In genomic region chr1:184806296-184806721, GRCh38 we compare ENCODE assay signal across 1 cellular context.
TF ChIP-seq lines count a peak whose summit lies in the region.

No MANE protein-coding gene starts in this region.

TF ChIP-seq in K562, 482 proteins besides CTCF, POLR2A, EP300 and RAD21 (continued from another document and continues in another):
- 0 out of 4 replicates have a peak, but pooled peaks of 1 of the 2 experiments have one; percentile 34 for TF ChIP-seq BCLAF1 (IDR thresholded peaks at IDR 0.05; ENCODE audit: borderline replicate concordance in 1 of 2, control insufficient read depth in 1 of 2, low read depth in 2 of 2, low read length in 1 of 2)
- TF ChIP-seq ATF3 (IDR thresholded peaks at IDR 0.05), result peak; percentile 49
- no peak for TF ChIP-seq ATF3 (CRISPR knock-in tag; conservative IDR thresholded peaks at IDR 0.05)
- TF ChIP-seq HMBOX1 (IDR thresholded peaks at IDR 0.05), result peak; percentile 93
- TF ChIP-seq ATF1 (CRISPR knock-in tag; IDR thresholded peaks at IDR 0.05), result no peak
- TF ChIP-seq ATF1 (tag; IDR thresholded peaks at IDR 0.05), result peak; percentile 39
- peak; percentile 77 for TF ChIP-seq MEIS2 (IDR thresholded peaks at IDR 0.05; ENCODE audit: partially characterized antibody)
- TF ChIP-seq ZFP91 (CRISPR knock-in tag; IDR thresholded peaks at IDR 0.05), result peak; percentile 84
- 0 out of 2 replicates have a peak, but pooled peaks have one; percentile 31 for TF ChIP-seq FOSL1 (tag; conservative IDR thresholded peaks at IDR 0.05)
- 0 out of 2 replicates have a peak, but pooled peaks have one; percentile 22 for TF ChIP-seq MTA1 (IDR thresholded peaks at IDR 0.05; ENCODE audit: borderline replicate concordance)
- 0 out of 2 replicates have a peak, but pooled peaks have one; percentile 17 for TF ChIP-seq GABPB1 (CRISPR knock-in tag; IDR thresholded peaks at IDR 0.05)
- TF ChIP-seq SMAD4 (CRISPR knock-in tag; conservative IDR thresholded peaks at IDR 0.05), result peak; percentile 14
- no peak for TF ChIP-seq CBX8 (IDR thresholded peaks at IDR 0.05; ENCODE audit: borderline replicate concordance, extremely low read depth, low read depth, low read length, poor library complexity, severe bottlenecking)
- TF ChIP-seq PBX2 (CRISPR knock-in tag; IDR thresholded peaks at IDR 0.05; ENCODE audit: low read depth), result no peak
- peak; percentile 54; the same call in 1 of the 2 replicates for TF ChIP-seq PBX2 (tag; conservative IDR thresholded peaks at IDR 0.05; ENCODE audit: low read depth)
- TF ChIP-seq KLF6 (CRISPR knock-in tag; IDR thresholded peaks at IDR 0.05; ENCODE audit: borderline replicate concordance), result no peak
- peak; percentile 79 for TF ChIP-seq TAL1 (IDR thresholded peaks at IDR 0.05)
- TF ChIP-seq NR2C1 (IDR thresholded peaks at IDR 0.05), result peak; percentile 39; the same call in 1 of the 2 replicates
- TF ChIP-seq NR2C1 (tag; IDR thresholded peaks at IDR 0.05), result no peak
- TF ChIP-seq PCBP1 (IDR thresholded peaks at IDR 0.05; ENCODE audit: low read depth, low read length, poor library complexity, severe bottlenecking), result no peak
- TF ChIP-seq MTA2 (IDR thresholded peaks at IDR 0.05; ENCODE audit: low read depth), result peak; percentile 63; the same call in 1 of the 2 replicates
- TF ChIP-seq CREM (IDR thresholded peaks at IDR 0.05; ENCODE audit: low read depth), result peak; percentile 91
- TF ChIP-seq PPARD (CRISPR knock-in tag; IDR thresholded peaks at IDR 0.05), result no peak
- TF ChIP-seq MITF (IDR thresholded peaks at IDR 0.05), result peak; percentile 68
- TF ChIP-seq JUN (IDR thresholded peaks at IDR 0.05; ENCODE audit: borderline replicate concordance, low read depth, low read length), result peak; percentile 49; the same call in 1 of the 2 replicates
- no peak for TF ChIP-seq JUN (CRISPR knock-in tag; IDR thresholded peaks at IDR 0.05; ENCODE audit: borderline replicate concordance)
- TF ChIP-seq JUND (IDR thresholded peaks at IDR 0.05; ENCODE audit: borderline replicate concordance, low read depth, low read length), result peak; percentile 67
- TF ChIP-seq JUND (tag; IDR thresholded peaks at IDR 0.05; ENCODE audit: borderline replicate concordance, low read depth, low read length), result peak; percentile 73; the same call in 1 of the 3 replicates
- TF ChIP-seq ZBED1 (IDR thresholded peaks at IDR 0.05), result 0 out of 2 replicates have a peak, but pooled peaks have one; percentile 32
- TF ChIP-seq ARID1B (IDR thresholded peaks at IDR 0.05), result peak; percentile 91
- TF ChIP-seq FOXK2 (conservative IDR thresholded peaks at IDR 0.05 in 1 of 2, IDR thresholded peaks at IDR 0.05 in 1 of 2; ENCODE audit: low read depth in 2 of 2), result 0 out of 4 replicates have a peak, but pooled peaks have one; percentile 22 to 24
- peak; percentile 65; the same call in 1 of the 2 replicates for TF ChIP-seq PML (IDR thresholded peaks at IDR 0.05; ENCODE audit: low read length)
- peak; percentile 28; the same call in 1 of the 2 replicates for TF ChIP-seq NCOA1 (IDR thresholded peaks at IDR 0.05; ENCODE audit: low read depth)
- TF ChIP-seq TAF15 (IDR thresholded peaks at IDR 0.05; ENCODE audit: low read depth, low read length), result no peak
- TF ChIP-seq FUS (optimal IDR thresholded peaks at IDR 0.05; ENCODE audit: low read depth, low read length), result no peak
- TF ChIP-seq TOE1 (IDR thresholded peaks at IDR 0.05; ENCODE audit: borderline replicate concordance), result no peak; the same call in 1 of the 2 replicates
- peak; percentile 26; the same call in 1 of the 2 replicates for TF ChIP-seq TOE1 (CRISPR knock-in tag; IDR thresholded peaks at IDR 0.05; ENCODE audit: borderline replicate concordance, low read depth)
- TF ChIP-seq NCOR1 (IDR thresholded peaks at IDR 0.05), result peak; percentile 56
- no peak for TF ChIP-seq GTF2F1 (IDR thresholded peaks at IDR 0.05; ENCODE audit: low read depth, low read length)
- peak; percentile 42; the same call in 1 of the 2 replicates for TF ChIP-seq POLR2AphosphoS5 (IDR thresholded peaks at IDR 0.05; ENCODE audit: control insufficient read depth, insufficient read depth, low read depth, low read length)
- 0 out of 2 replicates have a peak, but pooled peaks have one; percentile 55 for TF ChIP-seq HDAC2 (IDR thresholded peaks at IDR 0.05)
- TF ChIP-seq SRSF3 (IDR thresholded peaks at IDR 0.05; ENCODE audit: insufficient read depth, low read length), result no peak
- TF ChIP-seq SPI1 (IDR thresholded peaks at IDR 0.05; ENCODE audit: borderline replicate concordance, low read depth, low read length), result peak; percentile 84
- peak; percentile 4 for TF ChIP-seq PRDM10 (IDR thresholded peaks at IDR 0.05; ENCODE audit: partially characterized antibody)
- TF ChIP-seq TCF3 (CRISPR knock-in tag; IDR thresholded peaks at IDR 0.05), result peak; percentile 93
- TF ChIP-seq RNF2 (IDR thresholded peaks at IDR 0.05), result 0 out of 2 replicates have a peak, but pooled peaks have one; percentile 49
- no peak for TF ChIP-seq BRF2 (IDR thresholded peaks at IDR 0.05; ENCODE audit: borderline replicate concordance, insufficient read depth, insufficient read length)
- TF ChIP-seq SMARCA4 (IDR thresholded peaks at IDR 0.05), result peak; percentile 70
- 0 out of 2 replicates have a peak, but pooled peaks have one; percentile 30 for TF ChIP-seq IRF9 (tag; IDR thresholded peaks at IDR 0.05)
- TF ChIP-seq TBP (optimal IDR thresholded peaks at IDR 0.05; ENCODE audit: low read depth, low read length), result no peak
- 0 out of 2 replicates have a peak, but pooled peaks have one; percentile 32 for TF ChIP-seq MTA3 (IDR thresholded peaks at IDR 0.05; ENCODE audit: borderline replicate concordance)
